In genomic region chr12:52332381-52332780, GRCh38 we compare ENCODE assay signal across 37 cellular contexts. TPM values are rescaled to one million over a fixed set of nuclear protein-coding genes. Genes with fewer than 3 reads are reported as not detected.
"Had no signal": no experiment of that assay in that cellular context is flagged by ENCODE, and none has a peak within 500 bp of the region (broad histone marks: within the 10 kb centered on the region; RNA-seq: fewer than 3 reads in every experiment).

No MANE protein-coding gene starts in this region.

- H3K27ac ChIP-seq: brain microvascular endothelial cell, epithelial cell of prostate, esophagus squamous epithelium had no signal

- ATAC-seq: activated CD8-positive, alpha-beta memory T cell treated with anti-CD3 and anti-CD28 coated beads, Interleukin-2, amount 10 ng/mL, durations not matched to agents 7 days and 5 days; activated CD8-positive, alpha-beta T cell treated with anti-CD3 and anti-CD28 coated beads, Interleukin-2, amount 10 ng/mL, durations not matched to agents 7 days and 5 days; activated naive CD4-positive, alpha-beta T cell treated with anti-CD3 and anti-CD28 coated beads, Interleukin-2, amount 50 U/mL, for 72 hours; WTC11 had no signal

- H3K36me3 ChIP-seq: brain microvascular endothelial cell, esophagus squamous epithelium had no signal

- H3K27me3 ChIP-seq: brain microvascular endothelial cell had no signal

- FAIRE-seq: astrocyte, colon, endometrium, endothelial cell of umbilical vein had no signal

- DNase-seq: activated CD4-positive, alpha-beta T cell treated with anti-CD3 and anti-CD28 coated beads for 1 hour; activated CD4-positive, alpha-beta T cell treated with anti-CD3 and anti-CD28 coated beads for 4 hours; activated CD4-positive, alpha-beta T cell treated with anti-CD3 and anti-CD28 coated beads, Interleukin-2, amount 50 U/mL, for 1 hour; activated CD4-positive, alpha-beta T cell treated with anti-CD3 and anti-CD28 coated beads, Interleukin-2, amount 50 U/mL, for 48 hours; activated CD8-positive, alpha-beta memory T cell treated with anti-CD3 and anti-CD28 coated beads, Interleukin-2, amount 10 ng/mL, durations not matched to agents 7 days and 5 days; activated CD8-positive, alpha-beta memory T cell treated with anti-CD3 and anti-CD28 coated beads, Interleukin-2, amount 50 U/mL, for 4 hours; activated CD8-positive, alpha-beta T cell treated with anti-CD3 and anti-CD28 coated beads, Interleukin-2, amount 10 ng/mL, durations not matched to agents 7 days and 5 days; activated gamma-delta T cell treated with Interleukin-2 at 50 U/mL for 16 hours; activated naive CD4-positive, alpha-beta T cell treated with anti-CD3 and anti-CD28 coated beads for 36 hours; activated naive CD8-positive, alpha-beta T cell treated with anti-CD3 and anti-CD28 coated beads, Interleukin-2, amount 10 ng/mL, durations not matched to agents 7 days and 5 days; activated T-cell treated with anti-CD3 and anti-CD28 coated beads, Interleukin-2, amount 50 U/mL, for 1 hour; activated T-cell treated with anti-CD3 and anti-CD28 coated beads, Interleukin-2, amount 50 U/mL, for 48 hours; anterior cingulate cortex; brain microvascular endothelial cell; caudate nucleus; cortex of kidney; dermis blood vessel endothelial cell; effector CD8-positive, alpha-beta T cell; esophagus squamous epithelium; foreskin melanocyte; head of caudate nucleus; T-helper 2 cell had no signal

- H3K4me3 ChIP-seq: esophagus squamous epithelium had no signal

RNA-seq across cellular contexts. Expression of gene KRT83, which starts 11.2 kb away (rescaled TPM):
- total RNA-seq: activated CD8-positive, alpha-beta memory T cell treated with anti-CD3 and anti-CD28 coated beads for 36 hours; activated CD8-positive, alpha-beta memory T cell treated with anti-CD3 and anti-CD28 coated beads, Interleukin-2, amount 10 ng/mL, durations not matched to agents 7 days and 5 days; activated CD8-positive, alpha-beta T cell treated with anti-CD3 and anti-CD28 coated beads, Interleukin-2, amount 10 ng/mL, durations not matched to agents 7 days and 5 days; activated naive CD4-positive, alpha-beta T cell treated with anti-CD3 and anti-CD28 coated beads for 36 hours; activated naive CD4-positive, alpha-beta T cell treated with anti-CD3 and anti-CD28 coated beads, Interleukin-2, amount 50 U/mL, for 72 hours; activated naive CD8-positive, alpha-beta T cell treated with anti-CD3 and anti-CD28 coated beads, Interleukin-2, amount 10 ng/mL, durations not matched to agents 7 days and 5 days; activated T-helper 1 cell treated with anti-CD3 and anti-CD28 coated beads, Interleukin-12 subunit alpha, Interleukin-12 subunit beta, Interleukin-2, Interleukin-4 antibody, amounts not matched to agents 30 ng/mL and 10 ng/mL and 1 ng/mL, durations not matched to agents 14 hours and 24 hours and 36 hours; activated T-helper 2 cell treated with anti-CD3 and anti-CD28 coated beads, Interferon-gamma antibody, Interleukin-2, Interleukin-4, amounts not matched to agents 10 μg/mL and 5 μg/mL and 100 μg/mL, durations not matched to agents 14 hours and 24 hours and 36 hours; astrocyte; chondrocyte; dermis blood vessel endothelial cell; endothelial cell of umbilical vein; esophagus squamous epithelium; fibroblast of lung; fibroblast of villous mesenchyme; T-helper 1 cell treated with Interleukin-12 subunit alpha and Interleukin-12 subunit beta and Interleukin-4 antibody, amounts not matched to agents 30 ng/mL and 1 ng/mL, for 36 hours; WTC11 had no signal
- polyA plus RNA-seq: endothelial cell of umbilical vein, esophagus, fibroblast of lung had no signal

RNA-seq across cellular contexts. Expression of gene KRT85, which starts 34.9 kb away (rescaled TPM):
- total RNA-seq: activated CD8-positive, alpha-beta memory T cell treated with anti-CD3 and anti-CD28 coated beads for 36 hours; activated CD8-positive, alpha-beta memory T cell treated with anti-CD3 and anti-CD28 coated beads, Interleukin-2, amount 10 ng/mL, durations not matched to agents 7 days and 5 days; activated CD8-positive, alpha-beta T cell treated with anti-CD3 and anti-CD28 coated beads, Interleukin-2, amount 10 ng/mL, durations not matched to agents 7 days and 5 days; activated naive CD4-positive, alpha-beta T cell treated with anti-CD3 and anti-CD28 coated beads for 36 hours; activated naive CD4-positive, alpha-beta T cell treated with anti-CD3 and anti-CD28 coated beads, Interleukin-2, amount 50 U/mL, for 72 hours; activated naive CD8-positive, alpha-beta T cell treated with anti-CD3 and anti-CD28 coated beads, Interleukin-2, amount 10 ng/mL, durations not matched to agents 7 days and 5 days; activated T-helper 1 cell treated with anti-CD3 and anti-CD28 coated beads, Interleukin-12 subunit alpha, Interleukin-12 subunit beta, Interleukin-2, Interleukin-4 antibody, amounts not matched to agents 30 ng/mL and 10 ng/mL and 1 ng/mL, durations not matched to agents 14 hours and 24 hours and 36 hours; activated T-helper 2 cell treated with anti-CD3 and anti-CD28 coated beads, Interferon-gamma antibody, Interleukin-2, Interleukin-4, amounts not matched to agents 10 μg/mL and 5 μg/mL and 100 μg/mL, durations not matched to agents 14 hours and 24 hours and 36 hours; astrocyte; chondrocyte; dermis blood vessel endothelial cell; endothelial cell of umbilical vein; esophagus squamous epithelium; fibroblast of lung; fibroblast of villous mesenchyme; T-helper 1 cell treated with Interleukin-12 subunit alpha and Interleukin-12 subunit beta and Interleukin-4 antibody, amounts not matched to agents 30 ng/mL and 1 ng/mL, for 36 hours; WTC11 had no signal
- polyA plus RNA-seq: endothelial cell of umbilical vein, esophagus, fibroblast of lung had no signal

RNA-seq across cellular contexts. Expression of gene KRT81, which starts 41.0 kb away (rescaled TPM):
- total RNA-seq: activated CD8-positive, alpha-beta memory T cell treated with anti-CD3 and anti-CD28 coated beads for 36 hours; activated naive CD4-positive, alpha-beta T cell treated with anti-CD3 and anti-CD28 coated beads for 36 hours; activated naive CD4-positive, alpha-beta T cell treated with anti-CD3 and anti-CD28 coated beads, Interleukin-2, amount 50 U/mL, for 72 hours; activated naive CD8-positive, alpha-beta T cell treated with anti-CD3 and anti-CD28 coated beads, Interleukin-2, amount 10 ng/mL, durations not matched to agents 7 days and 5 days; activated T-helper 1 cell treated with anti-CD3 and anti-CD28 coated beads, Interleukin-12 subunit alpha, Interleukin-12 subunit beta, Interleukin-2, Interleukin-4 antibody, amounts not matched to agents 30 ng/mL and 10 ng/mL and 1 ng/mL, durations not matched to agents 14 hours and 24 hours and 36 hours; activated T-helper 2 cell treated with anti-CD3 and anti-CD28 coated beads, Interferon-gamma antibody, Interleukin-2, Interleukin-4, amounts not matched to agents 10 μg/mL and 5 μg/mL and 100 μg/mL, durations not matched to agents 14 hours and 24 hours and 36 hours; dermis blood vessel endothelial cell; endothelial cell of umbilical vein; esophagus squamous epithelium; fibroblast of lung; fibroblast of villous mesenchyme; T-helper 1 cell treated with Interleukin-12 subunit alpha and Interleukin-12 subunit beta and Interleukin-4 antibody, amounts not matched to agents 30 ng/mL and 1 ng/mL, for 36 hours had no signal
- polyA plus RNA-seq: endothelial cell of umbilical vein, fibroblast of lung had no signal

RNA-seq across cellular contexts. Expression of gene KRT84, which starts 53.1 kb away (rescaled TPM):
- total RNA-seq: activated CD8-positive, alpha-beta memory T cell treated with anti-CD3 and anti-CD28 coated beads for 36 hours; activated CD8-positive, alpha-beta memory T cell treated with anti-CD3 and anti-CD28 coated beads, Interleukin-2, amount 10 ng/mL, durations not matched to agents 7 days and 5 days; activated CD8-positive, alpha-beta T cell treated with anti-CD3 and anti-CD28 coated beads, Interleukin-2, amount 10 ng/mL, durations not matched to agents 7 days and 5 days; activated naive CD4-positive, alpha-beta T cell treated with anti-CD3 and anti-CD28 coated beads for 36 hours; activated naive CD4-positive, alpha-beta T cell treated with anti-CD3 and anti-CD28 coated beads, Interleukin-2, amount 50 U/mL, for 72 hours; activated naive CD8-positive, alpha-beta T cell treated with anti-CD3 and anti-CD28 coated beads, Interleukin-2, amount 10 ng/mL, durations not matched to agents 7 days and 5 days; activated T-helper 1 cell treated with anti-CD3 and anti-CD28 coated beads, Interleukin-12 subunit alpha, Interleukin-12 subunit beta, Interleukin-2, Interleukin-4 antibody, amounts not matched to agents 30 ng/mL and 10 ng/mL and 1 ng/mL, durations not matched to agents 14 hours and 24 hours and 36 hours; activated T-helper 2 cell treated with anti-CD3 and anti-CD28 coated beads, Interferon-gamma antibody, Interleukin-2, Interleukin-4, amounts not matched to agents 10 μg/mL and 5 μg/mL and 100 μg/mL, durations not matched to agents 14 hours and 24 hours and 36 hours; astrocyte; chondrocyte; dermis blood vessel endothelial cell; endothelial cell of umbilical vein; fibroblast of lung; fibroblast of villous mesenchyme; T-helper 1 cell treated with Interleukin-12 subunit alpha and Interleukin-12 subunit beta and Interleukin-4 antibody, amounts not matched to agents 30 ng/mL and 1 ng/mL, for 36 hours; WTC11 had no signal
- polyA plus RNA-seq: endothelial cell of umbilical vein, fibroblast of lung had no signal

RNA-seq across cellular contexts. Expression of gene KRT86, which starts 57.9 kb away (rescaled TPM):
- total RNA-seq: activated CD8-positive, alpha-beta memory T cell treated with anti-CD3 and anti-CD28 coated beads for 36 hours; dermis blood vessel endothelial cell; endothelial cell of umbilical vein; esophagus squamous epithelium had no signal
- polyA plus RNA-seq: endothelial cell of umbilical vein had no signal
